12 cellular contexts compared by ENCODE assay signal in the genomic region with DNA sequence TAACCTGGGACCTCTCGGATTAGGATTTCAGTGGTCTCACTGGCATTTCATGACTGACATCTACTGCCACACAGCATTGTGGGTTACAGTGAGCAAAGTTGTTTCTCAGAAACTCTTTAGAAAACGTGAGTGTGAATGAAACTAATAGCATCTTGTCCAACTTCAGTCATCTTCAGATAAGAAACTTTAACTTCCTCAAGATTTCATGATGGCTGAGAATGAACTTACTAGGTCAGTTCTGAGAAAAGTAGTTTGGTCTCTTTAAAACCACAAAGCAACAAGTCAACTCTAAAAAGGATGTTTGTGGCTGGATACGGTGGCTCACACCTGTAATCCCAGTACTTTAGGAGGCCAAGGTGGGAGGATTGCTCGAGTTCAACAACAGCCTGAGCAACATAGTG. TPM values are rescaled to one million over a fixed set of nuclear protein-coding genes. Genes with fewer than 3 reads are reported as not detected.
A peak's percentile ranks its signal among the peaks of the same experiment; 100 is the strongest.
DNase-seq lines count a peak whose midpoint lies in the region; ATAC-seq and TF ChIP-seq lines count a peak whose summit lies in the region.
"Had no signal": no experiment of that assay in that cellular context is flagged by ENCODE, and none has a peak within 500 bp of the region (broad histone marks: within the 10 kb centered on the region; RNA-seq: fewer than 3 reads in every experiment).

No MANE protein-coding gene starts in this region.

- TF ChIP-seq POLR2A in heart left ventricle (IDR thresholded peaks at IDR 0.05) = no peak

- H3K4me2 ChIP-seq in neural progenitor cell = no peak overlapping the region

- no peak for DNase-seq in activated T-cell treated with anti-CD3 and anti-CD28 coated beads, Interleukin-2, amount 50 U/mL, for 4 hours
- DNase-seq in chondrocyte (ENCODE audit: low spot score) (no peak), neural progenitor cell (ENCODE audit: low spot score) (no peak), heart left ventricle (no peak), Caco-2 (no peak)
- DNase-seq: lower lobe of right lung, NCI-H1105 treated with DMSO at 0.1 percent for 48 hours, psoas muscle, RPMI8226 had no signal

- no peaks in the 10 kb centered on the region for H3F3A ChIP-seq in neural progenitor cell (ENCODE audit: low read depth)

- no peak overlapping the region for H2AFZ ChIP-seq in neural progenitor cell (replicated peaks)

- no peaks in the 10 kb centered on the region for H4K20me1 ChIP-seq in neural progenitor cell (ENCODE audit: low read depth)

- CTCF ChIA-PET in Caco-2 (lab: Charles Lee) = no interaction called here

- H3K4me3 ChIP-seq in neural progenitor cell (no peak overlapping the region), heart left ventricle (no peak overlapping the region), Caco-2 (ENCODE audit: low read depth, low read length) (no peak overlapping the region)
- H3K4me3 ChIP-seq: lower lobe of right lung, psoas muscle had no signal

- 67 to 75% (median 73%) methylated on average over 4 of the region's 4 CpGs for WGBS in heart left ventricle, 4 donors

- H3K4me1 Mint-ChIP-seq in activated T-cell treated with anti-CD3 and anti-CD28 coated beads, Interleukin-2, amount 50 U/mL, for 4 hours (ENCODE audit: low read depth) = no peaks in the 10 kb centered on the region
- H3K4me1 Mint-ChIP-seq in chondrocyte (ENCODE audit: low read depth) (peaks cover 5% of the 10 kb centered on the region), neural progenitor cell (no peaks in the 10 kb centered on the region), Caco-2 (ENCODE audit: low read depth, unreplicated experiment) (peaks cover 12% of the 10 kb centered on the region)

- H3K36me3 Mint-ChIP-seq in activated T-cell treated with anti-CD3 and anti-CD28 coated beads, Interleukin-2, amount 50 U/mL, for 4 hours (ENCODE audit: insufficient read depth) = no peaks in the 10 kb centered on the region
- no peaks in the 10 kb centered on the region for H3K36me3 Mint-ChIP-seq in chondrocyte (ENCODE audit: low read depth)
- no peaks in the 10 kb centered on the region for H3K36me3 Mint-ChIP-seq in neural progenitor cell
- H3K36me3 Mint-ChIP-seq in Caco-2 (ENCODE audit: insufficient read depth, unreplicated experiment) = no peaks in the 10 kb centered on the region

- POLR2A ChIA-PET in Caco-2 (lab: Charles Lee) = no interaction called here

- H3K9ac ChIP-seq in neural progenitor cell = no peak overlapping the region

- TF ChIP-seq CTCF in chondrocyte (IDR thresholded peaks at IDR 0.05) (no peak), neural progenitor cell (IDR thresholded peaks at IDR 0.05) (no peak), heart left ventricle (IDR thresholded peaks at IDR 0.05) (no peak), Caco-2 (IDR thresholded peaks at IDR 0.05; ENCODE audit: insufficient read depth in 1 of 2, low read depth in 1 of 2, low read length in 1 of 2, severe bottlenecking in 1 of 2, unreplicated experiment in 1 of 2) (no peak)

- intact Hi-C loops in heart left ventricle (cut with DNase I) (loop anchor here in 1 of 10 donors (10.0 kb wide), 1 partner anchor 62 kb away; no protein-coding TSS in a partner anchor), Caco-2 (cut with micrococcal nuclease; ENCODE audit: unreplicated experiment) (no loop called here)

- H3K9me3 Mint-ChIP-seq in activated T-cell treated with anti-CD3 and anti-CD28 coated beads, Interleukin-2, amount 50 U/mL, for 4 hours = no peaks in the 10 kb centered on the region
- no peaks in the 10 kb centered on the region for H3K9me3 Mint-ChIP-seq in chondrocyte (ENCODE audit: low read depth)
- no peaks in the 10 kb centered on the region for H3K9me3 Mint-ChIP-seq in neural progenitor cell
- no peaks in the 10 kb centered on the region for H3K9me3 Mint-ChIP-seq in Caco-2 (ENCODE audit: unreplicated experiment)

- H3K27ac Mint-ChIP-seq in chondrocyte (ENCODE audit: unreplicated experiment) (no peak overlapping the region), neural progenitor cell (no peak overlapping the region), Caco-2 (ENCODE audit: unreplicated experiment) (no peak overlapping the region)

- H3K27ac ChIP-seq in neural progenitor cell (no peak overlapping the region), heart left ventricle (no peak overlapping the region)
- H3K27ac ChIP-seq: lower lobe of right lung, psoas muscle had no signal

- H3K4me3 Mint-ChIP-seq in activated T-cell treated with anti-CD3 and anti-CD28 coated beads, Interleukin-2, amount 50 U/mL, for 4 hours = no peak overlapping the region
- H3K4me3 Mint-ChIP-seq in chondrocyte (ENCODE audit: unreplicated experiment) (no peak overlapping the region), neural progenitor cell (no peak overlapping the region), Caco-2 (ENCODE audit: unreplicated experiment) (no peak overlapping the region)

- ATAC-seq in GM18861 (IDR thresholded peaks at IDR 0.05; ENCODE audit: unreplicated experiment) = peak; percentile 70
- ATAC-seq in GM21390 (IDR thresholded peaks at IDR 0.05; ENCODE audit: unreplicated experiment) = peak; percentile 85
- ATAC-seq in HG03097 (IDR thresholded peaks at IDR 0.05; ENCODE audit: low FRiP score, unreplicated experiment) = peak; percentile 86
- peak; percentile 77 to 83 for ATAC-seq in activated T-cell treated with anti-CD3 and anti-CD28 coated beads, Interleukin-2, amount 50 U/mL, for 4 hours
- no peak for ATAC-seq in heart left ventricle
- ATAC-seq: lower lobe of right lung, psoas muscle had no signal

- H3K4me1 ChIP-seq in neural progenitor cell = no peaks in the 10 kb centered on the region
- H3K4me1 ChIP-seq in heart left ventricle = peaks cover 0 to 24% (median 7%) of the 10 kb centered on the region in 12 donors
- no peaks in the 10 kb centered on the region for H3K4me1 ChIP-seq in Caco-2
- H3K4me1 ChIP-seq: lower lobe of right lung had no signal

- no peaks in the 10 kb centered on the region for H3K27me3 ChIP-seq in neural progenitor cell
- no peaks in the 10 kb centered on the region for H3K27me3 ChIP-seq in heart left ventricle
- H3K27me3 ChIP-seq in Caco-2 (replicated peaks; ENCODE audit: control insufficient read depth, insufficient read depth, low read length) = no peaks in the 10 kb centered on the region

- H3K36me3 ChIP-seq in neural progenitor cell (no peaks in the 10 kb centered on the region), heart left ventricle (no peaks in the 10 kb centered on the region), Caco-2 (ENCODE audit: control insufficient read depth, insufficient read depth, low read length) (no peaks in the 10 kb centered on the region)
- H3K36me3 ChIP-seq: lower lobe of right lung had no signal

- no peaks in the 10 kb centered on the region for H3K27me3 Mint-ChIP-seq in activated T-cell treated with anti-CD3 and anti-CD28 coated beads, Interleukin-2, amount 50 U/mL, for 4 hours (ENCODE audit: low read depth)
- H3K27me3 Mint-ChIP-seq in chondrocyte (ENCODE audit: low read depth) = no peaks in the 10 kb centered on the region
- H3K27me3 Mint-ChIP-seq in neural progenitor cell (ENCODE audit: insufficient read depth, low read depth) = no peaks in the 10 kb centered on the region
- H3K27me3 Mint-ChIP-seq in Caco-2 (ENCODE audit: insufficient read depth, unreplicated experiment) = no peaks in the 10 kb centered on the region

- BruUV-seq in Caco-2 (replicated peaks; lab: Mats Ljungman, UMichigan) = no TSS peak

- H3K9me3 ChIP-seq in neural progenitor cell (ENCODE audit: low read depth) = no peaks in the 10 kb centered on the region
- H3K9me3 ChIP-seq in heart left ventricle = no peaks in the 10 kb centered on the region
- H3K9me3 ChIP-seq in Caco-2 = no peaks in the 10 kb centered on the region
- H3K9me3 ChIP-seq: lower lobe of right lung, psoas muscle had no signal

- no peaks in the 10 kb centered on the region for H3K79me2 ChIP-seq in neural progenitor cell (ENCODE audit: low read depth)

RNA-seq across cellular contexts. Expression of gene HOMER2, which starts 14.2 kb away (rescaled TPM):
- total RNA-seq in activated T-cell treated with anti-CD3 and anti-CD28 coated beads, Interleukin-2, amount 50 U/mL, for 4 hours = 1 to 10 TPM; 2.3 to 3.8 (median 3.3) TPM
- total RNA-seq in chondrocyte (5.9 to 6.9 TPM (median 6.1 TPM) in 3 replicates), neural progenitor cell (ENCODE audit: low replicate concordance) (25.4 and 259 TPM in 2 replicates), heart left ventricle (10 to 100 TPM; 30.4 to 60.5 (median 38.2) TPM), Caco-2 (2022) (5.0 and 5.5 TPM in 2 replicates)
- polyA plus RNA-seq in heart left ventricle = 10 to 100 TPM; 15.2 to 16.9 TPM

RNA-seq across cellular contexts. Expression of gene RAMAC, which starts 19.3 kb away (rescaled TPM):
- 10 to 100 TPM; 23.0 to 28.5 (median 28.4) TPM for total RNA-seq in activated T-cell treated with anti-CD3 and anti-CD28 coated beads, Interleukin-2, amount 50 U/mL, for 4 hours
- 19.1 to 21.3 TPM (median 19.4 TPM) in 3 replicates for total RNA-seq in chondrocyte
- 37.2 and 50.6 TPM in 2 replicates for total RNA-seq in neural progenitor cell (ENCODE audit: low replicate concordance)
- 10 to 100 TPM; 11.0 to 17.0 (median 14.9) TPM for total RNA-seq in heart left ventricle
- 10 to 100 TPM; 13.9 to 25.5 TPM for polyA plus RNA-seq in heart left ventricle
- 31.8 and 33.3 TPM in 2 replicates for total RNA-seq in Caco-2 (2022)

RNA-seq across cellular contexts. Expression of gene C15orf40, which starts 44.8 kb away (rescaled TPM):
- total RNA-seq in activated T-cell treated with anti-CD3 and anti-CD28 coated beads, Interleukin-2, amount 50 U/mL, for 4 hours = 10 to 100 TPM; 27.9 to 33.5 (median 32.7) TPM
- total RNA-seq in chondrocyte (14.7 to 15.0 TPM (median 14.9 TPM) in 3 replicates), neural progenitor cell (ENCODE audit: low replicate concordance) (8.1 and 12.2 TPM in 2 replicates), heart left ventricle (10 to 100 TPM in 5 of 9 donors, 1 to 10 TPM in 4; 6.0 to 17.0 (median 10.5) TPM), Caco-2 (2022) (26.8 and 27.2 TPM in 2 replicates)
- polyA plus RNA-seq in heart left ventricle = 1 to 10 TPM; 6.7 to 9.2 TPM

Comparison
In these comparisons a context has a peak if more than half of its experiments do, and no peak if none do; other contexts are left out.
1. ATAC-seq: peak in GM18861 (single experiment), GM21390 (single experiment), HG03097 (single experiment) and activated T-cell treated with anti-CD3 and anti-CD28 coated beads, Interleukin-2, amount 50 U/mL, for 4 hours (2 of 2); none in heart left ventricle (0 of 4).